In genomic region chr3:36908647-36909180, GRCh38 we compare ENCODE assay signal across 1 cellular context.
A peak's percentile ranks its signal among the peaks of the same experiment; 100 is the strongest.
TF ChIP-seq lines count a peak whose summit lies in the region.

No MANE protein-coding gene starts in this region.

TF ChIP-seq in K562, 482 proteins besides CTCF, POLR2A, EP300 and RAD21 (continued from another document):
- TF ChIP-seq SAP30 (IDR thresholded peaks at IDR 0.05; ENCODE audit: borderline replicate concordance, insufficient read depth, low read depth, low read length, poor library complexity, severe bottlenecking) (peak; percentile 6), BACH1 (tag; IDR thresholded peaks at IDR 0.05) (peak; percentile 66; the same call in 1 of the 2 replicates), ZNF707 (CRISPR knock-in tag; conservative IDR thresholded peaks at IDR 0.05) (no peak), XRCC5 (IDR thresholded peaks at IDR 0.05; ENCODE audit: low read depth, low read length) (no peak), RBM14 (IDR thresholded peaks at IDR 0.05; ENCODE audit: borderline replicate concordance, insufficient read depth, low read depth, low read length) (no peak), ZBTB34 (CRISPR knock-in tag; IDR thresholded peaks at IDR 0.05) (no peak), PML (IDR thresholded peaks at IDR 0.05; ENCODE audit: low read length) (no peak), ZNF318 (IDR thresholded peaks at IDR 0.05; ENCODE audit: borderline replicate concordance in 1 of 2, low read depth in 1 of 2) (no peak), TAF9B (IDR thresholded peaks at IDR 0.05; ENCODE audit: partially characterized antibody) (no peak), PHTF2 (CRISPR knock-in tag; IDR thresholded peaks at IDR 0.05) (no peak), CREB3 (tag; conservative IDR thresholded peaks at IDR 0.05; ENCODE audit: low read depth) (no peak; the same call in 1 of the 2 replicates), SNRNP70 (optimal IDR thresholded peaks at IDR 0.05; ENCODE audit: low read depth, low read length) (no peak), ZSCAN29 (IDR thresholded peaks at IDR 0.05) (no peak), MECOM (CRISPR knock-in tag; IDR thresholded peaks at IDR 0.05) (no peak), CREM (IDR thresholded peaks at IDR 0.05; ENCODE audit: low read depth) (no peak), ZNF311 (CRISPR knock-in tag; IDR thresholded peaks at IDR 0.05) (no peak), HBP1 (CRISPR knock-in tag; IDR thresholded peaks at IDR 0.05) (no peak), RHOXF2B (CRISPR knock-in tag; conservative IDR thresholded peaks at IDR 0.05) (no peak), PTRF (tag; IDR thresholded peaks at IDR 0.05) (peak; percentile 67; the same call in 1 of the 2 replicates), ETV1 (tag; conservative IDR thresholded peaks at IDR 0.05; ENCODE audit: low read depth) (0 out of 2 replicates have a peak, but pooled peaks have one; percentile 1), ZNF280B (CRISPR knock-in tag; IDR thresholded peaks at IDR 0.05) (no peak), ZNF79 (CRISPR knock-in tag; IDR thresholded peaks at IDR 0.05; ENCODE audit: low read depth) (no peak), ZNF785 (CRISPR knock-in tag; IDR thresholded peaks at IDR 0.05) (no peak), GATA2 (CRISPR knock-in tag; IDR thresholded peaks at IDR 0.05) (no peak), CC2D1A (IDR thresholded peaks at IDR 0.05) (no peak), DMBX1 (CRISPR knock-in tag; IDR thresholded peaks at IDR 0.05; ENCODE audit: borderline replicate concordance) (0 out of 2 replicates have a peak, but pooled peaks have one; percentile 5), YBX1 (IDR thresholded peaks at IDR 0.05) (no peak), NR0B1 (IDR thresholded peaks at IDR 0.05; ENCODE audit: partially characterized antibody) (no peak), ZNF511 (CRISPR knock-in tag; IDR thresholded peaks at IDR 0.05) (no peak), ZNF347 (CRISPR knock-in tag; IDR thresholded peaks at IDR 0.05; ENCODE audit: low read depth) (no peak), ARID3B (CRISPR knock-in tag; IDR thresholded peaks at IDR 0.05; ENCODE audit: borderline replicate concordance) (no peak), ZBTB49 (CRISPR knock-in tag; IDR thresholded peaks at IDR 0.05; ENCODE audit: borderline replicate concordance) (no peak), PHF21A (IDR thresholded peaks at IDR 0.05; ENCODE audit: borderline replicate concordance, low read depth) (no peak), ATF7 (IDR thresholded peaks at IDR 0.05) (no peak), KHSRP (IDR thresholded peaks at IDR 0.05) (no peak), CGGBP1 (CRISPR knock-in tag; IDR thresholded peaks at IDR 0.05) (no peak)
